In genomic region chr7:149664666-149665065, GRCh38 we compare ENCODE assay signal across 17 cellular contexts.
"Had no signal": no experiment of that assay in that cellular context is flagged by ENCODE, and none has a peak within 500 bp of the region (broad histone marks: within the 10 kb centered on the region; RNA-seq: fewer than 3 reads in every experiment).

No MANE protein-coding gene starts in this region.

- DNase-seq: activated CD4-positive, alpha-beta T cell treated with anti-CD3 and anti-CD28 coated beads, Interleukin-2, amount 50 U/mL, for 48 hours; activated gamma-delta T cell treated with Interleukin-2 at 50 U/mL for 16 hours; amniotic stem cell; esophagus squamous epithelium; hippocampal formation; kidney; left ventricle myocardium inferior; mucosa of descending colon; naive thymus-derived CD4-positive, alpha-beta T cell; ovary; sigmoid colon; spleen; stimulated activated naive B cell treated with anti-CD40 and anti-IgM and Interleukin-4, amounts not matched to agents 10 μg/mL and 1 μg/mL and 100 μg/mL, for 72 hours; T-helper 17 cell; uterus had no signal

- H3K4me3 ChIP-seq: esophagus squamous epithelium, left ventricle myocardium inferior, mucosa of descending colon, ovary, sigmoid colon, spleen, tibial nerve, uterus had no signal

- FAIRE-seq: colon, kidney had no signal

- H3K36me3 ChIP-seq: esophagus squamous epithelium, left ventricle myocardium inferior, ovary, sigmoid colon, spleen, tibial nerve, uterus had no signal

- H3K27me3 ChIP-seq: ovary, sigmoid colon, uterus had no signal
